Comparison of ENCODE assay signal across 17 cellular contexts in the genomic region with DNA sequence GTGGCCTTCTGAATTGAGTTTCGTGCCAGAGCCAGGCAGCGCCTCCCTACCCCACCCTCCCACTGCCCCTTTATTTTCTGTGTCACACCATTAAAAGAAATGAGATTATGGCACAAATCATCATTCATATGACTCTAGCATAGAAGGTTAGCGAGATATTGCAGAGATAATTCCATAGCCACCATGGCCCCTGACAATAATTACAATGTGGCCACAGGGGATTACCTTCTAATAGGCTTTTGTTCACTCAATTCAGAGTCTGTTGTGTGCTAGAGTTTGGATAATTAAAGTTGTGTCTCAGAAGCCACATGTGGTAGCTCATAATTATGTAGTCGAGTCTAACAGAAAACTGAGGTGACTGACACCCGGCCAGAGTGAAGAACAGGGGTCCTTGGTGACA.
"Had no signal": no experiment of that assay in that cellular context is flagged by ENCODE, and none has a peak within 500 bp of the region (broad histone marks: within the 10 kb centered on the region; RNA-seq: fewer than 3 reads in every experiment).

No MANE protein-coding gene starts in this region.

- H3K4me3 Mint-ChIP-seq: activated T-cell treated with anti-CD3 and anti-CD28 coated beads, Interleukin-2, amount 50 U/mL, for 4 hours; central memory CD8-positive, alpha-beta T cell; natural killer cell had no signal

- H3K4me3 ChIP-seq: body of pancreas, left lung, psoas muscle, suprapubic skin, upper lobe of left lung had no signal

- DNase-seq: activated CD4-positive, alpha-beta T cell treated with anti-CD3 and anti-CD28 coated beads, Interleukin-2, amount 50 U/mL, for 4 hours; activated effector memory CD4-positive, alpha-beta T cell treated with anti-CD3 and anti-CD28 coated beads, Interleukin-2, amount 50 U/mL, for 16 hours; activated T-cell treated with anti-CD3 and anti-CD28 coated beads, Interleukin-2, amount 50 U/mL, for 4 hours; amniotic stem cell; body of pancreas; cortex of kidney; effector CD8-positive, alpha-beta T cell; left lung; natural killer cell; psoas muscle; stimulated activated CD4-positive, alpha-beta T cell treated with anti-CD3 and anti-CD28 coated beads, Interleukin-12 subunit alpha, Interleukin-12 subunit beta, amount 100 ng/mL, for 4 hours; stimulated activated naive CD8-positive, alpha-beta T cell treated with anti-CD3 and anti-CD28 coated beads, Interleukin-15, Interleukin-2, amounts not matched to agents 100 U/mL and 50 U/mL, for 24 hours; upper lobe of left lung had no signal

- H3K9me3 Mint-ChIP-seq: activated naive CD4-positive, alpha-beta T cell treated with anti-CD3 and anti-CD28 coated beads, Interleukin-2, amount 50 U/mL, for 72 hours; activated T-cell treated with anti-CD3 and anti-CD28 coated beads, Interleukin-2, amount 50 U/mL, for 4 hours; central memory CD8-positive, alpha-beta T cell; natural killer cell had no signal

- ATAC-seq: activated CD4-positive, CD25-positive, alpha-beta regulatory T cell treated with anti-CD3 and anti-CD28 coated beads, Interleukin-2, amount 50 U/mL, for 24 hours; activated naive CD4-positive, alpha-beta T cell treated with anti-CD3 and anti-CD28 coated beads, Interleukin-2, amount 50 U/mL, for 72 hours; activated T-cell treated with anti-CD3 and anti-CD28 coated beads, Interleukin-2, amount 50 U/mL, for 4 hours; body of pancreas; left lung; natural killer cell; psoas muscle; stimulated activated naive CD8-positive, alpha-beta T cell treated with anti-CD3 and anti-CD28 coated beads, Interleukin-15, Interleukin-2, amounts not matched to agents 100 U/mL and 50 U/mL, for 24 hours had no signal

- H3K27ac Mint-ChIP-seq: activated naive CD4-positive, alpha-beta T cell treated with anti-CD3 and anti-CD28 coated beads, Interleukin-2, amount 50 U/mL, for 72 hours; natural killer cell had no signal

- H3K4me1 Mint-ChIP-seq: central memory CD8-positive, alpha-beta T cell had no signal

- H3K36me3 Mint-ChIP-seq: activated naive CD4-positive, alpha-beta T cell treated with anti-CD3 and anti-CD28 coated beads, Interleukin-2, amount 50 U/mL, for 72 hours; natural killer cell had no signal
